In the genomic region with DNA sequence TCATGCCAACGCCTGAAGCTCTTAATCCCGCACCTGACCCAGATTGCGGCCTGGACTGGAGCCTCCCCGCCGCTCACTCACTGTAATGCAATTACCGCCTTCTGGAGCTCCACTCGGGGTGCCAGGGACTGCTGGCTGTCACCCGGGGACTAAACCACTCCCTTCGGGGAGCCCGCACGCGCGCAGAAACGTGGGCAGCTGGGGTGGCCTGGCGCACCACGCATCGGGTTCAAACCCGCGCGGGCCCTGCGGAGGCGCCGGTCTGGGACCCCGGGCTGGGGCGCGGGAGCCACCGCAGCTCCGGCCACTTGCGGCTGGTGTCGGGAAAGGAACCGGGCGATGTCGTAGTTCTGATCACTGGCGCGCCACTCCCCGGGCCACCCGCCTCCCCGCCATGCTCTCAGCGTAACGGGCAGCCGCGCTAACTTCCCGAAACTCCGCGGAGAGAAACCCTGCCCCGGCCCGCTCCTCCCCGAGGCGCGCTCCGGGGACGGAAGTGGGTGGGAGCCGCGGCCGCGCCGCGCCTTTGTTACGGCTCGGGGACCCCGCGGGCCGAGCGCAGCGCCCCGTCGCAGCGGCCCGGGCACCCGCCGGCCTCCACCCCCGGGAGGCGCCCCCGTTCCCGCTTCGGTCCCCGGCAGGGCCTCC, we compare ENCODE assay signal across 8 cellular contexts.
DNase-seq lines count a peak whose midpoint lies in the region; ATAC-seq and TF ChIP-seq lines count a peak whose summit lies in the region.

No MANE protein-coding gene starts in this region.

- no peaks in the 10 kb centered on the region for H3K36me3 ChIP-seq in lung (ENCODE audit: control insufficient read depth in 2 of 2, insufficient read depth in 2 of 2, low read length in 2 of 2)

- H3K27ac ChIP-seq in lung (ENCODE audit: low read depth in 1 of 2, low read length in 1 of 2), result peak overlapping the region; percentile 96 to 97

- WGBS in lung, 2 donors, result 1% methylated on average over 69 to 77 of the region's 77 CpGs

- peaks cover 0 to 5% of the 10 kb centered on the region in 2 donors for H3K4me1 ChIP-seq in lung (ENCODE audit: control insufficient read depth in 2 of 2, insufficient read depth in 2 of 2, low read length in 2 of 2)

- peak overlapping the region; percentile 59 for H3K4me3 ChIP-seq in Jurkat, Clone E6-1 (ENCODE audit: low read length)
- H3K4me3 ChIP-seq in lung, result peak overlapping the region; percentile 90

- ATAC-seq in GM21529 (IDR thresholded peaks at IDR 0.05; ENCODE audit: unreplicated experiment), result peak; percentile 41
- ATAC-seq in lung (ENCODE audit: insufficient read depth, low FRiP score), result peak; percentile 61

- no peaks in the 10 kb centered on the region for H3K9me3 ChIP-seq in lung (ENCODE audit: control insufficient read depth in 2 of 2, insufficient read depth in 1 of 2, low read length in 1 of 2)

- DNase-seq in EH (ENCODE audit: low read depth), result peak; percentile 46
- peak; percentile 42 for DNase-seq in Jurkat, Clone E6-1 (ENCODE audit: low read depth, low spot score)
- peak; percentile 63 for DNase-seq in activated CD4-positive, alpha-beta T cell treated with anti-CD3 and anti-CD28 coated beads for 48 hours
- DNase-seq in dermis microvascular lymphatic vessel endothelial cell (ENCODE audit: low read depth in 2 of 2), result peak; percentile 30 to 60
- peak; percentile 79 for DNase-seq in lung (ENCODE audit: low spot score)
- peak; percentile 17 for DNase-seq in stimulated activated CD8-positive, alpha-beta memory T cell treated with anti-CD3 and anti-CD28 coated beads, Interleukin-12 subunit alpha, Interleukin-12 subunit beta, amount 100 ng/mL, for 24 hours (ENCODE audit: extremely low read depth)
- no peak for DNase-seq in DMS79 treated with DMSO at 0.1 percent for 48 hours (lab: John Stamatoyannopoulos, UW)

- no peak for TF ChIP-seq CTCF in lung (IDR thresholded peaks at IDR 0.05; ENCODE audit: control extremely low read depth, extremely low read depth)

- H3K27me3 ChIP-seq in lung (ENCODE audit: control insufficient read depth, insufficient read depth), result no peaks in the 10 kb centered on the region
